Comparison of ENCODE assay signal across 13 cellular contexts in genomic region chr22:29718949-29719893, GRCh38. TPM values are rescaled to one million over a fixed set of nuclear protein-coding genes. Genes with fewer than 3 reads are reported as not detected.
A peak's percentile ranks its signal among the peaks of the same experiment; 100 is the strongest.
DNase-seq lines count a peak whose midpoint lies in the region; ATAC-seq and TF ChIP-seq lines count a peak whose summit lies in the region.
"Had no signal": no experiment of that assay in that cellular context is flagged by ENCODE, and none has a peak within 500 bp of the region (broad histone marks: within the 10 kb centered on the region; RNA-seq: fewer than 3 reads in every experiment).

No MANE protein-coding gene starts in this region.

- H3K27ac Mint-ChIP-seq in activated naive CD4-positive, alpha-beta T cell treated with anti-CD3 and anti-CD28 coated beads, Interleukin-2, amount 50 U/mL, for 24 hours: no peak overlapping the region
- H3K27ac Mint-ChIP-seq in WTC11: no peak overlapping the region
- no peak overlapping the region for H3K27ac Mint-ChIP-seq in memory B cell
- H3K27ac Mint-ChIP-seq in type B pancreatic cell: no peak overlapping the region
- H3K27ac Mint-ChIP-seq: activated CD8-positive, alpha-beta memory T cell treated with anti-CD3 and anti-CD28 coated beads, Interleukin-2, amount 10 ng/mL, durations not matched to agents 7 days and 5 days had no signal

- DNase-seq in activated naive CD4-positive, alpha-beta T cell treated with Interleukin-2 at 50 U/mL for 16 hours: no peak
- DNase-seq in WTC11 (ENCODE audit: low spot score): no peak
- DNase-seq in memory B cell (ENCODE audit: low spot score in 2 of 2): no peak
- DNase-seq in type B pancreatic cell (ENCODE audit: extremely low spot score, unreplicated experiment): no peak
- no peak for DNase-seq in NOMO-1 treated with dmso at 0.1 percent for 144 hours (lab: John Stamatoyannopoulos, UW; ENCODE audit: unreplicated experiment)
- no peak for DNase-seq in hippocampal formation (lab: John Stamatoyannopoulos, UW)
- DNase-seq in SK-N-DZ (ENCODE audit: low spot score): no peak
- DNase-seq: activated CD8-positive, alpha-beta memory T cell treated with anti-CD3 and anti-CD28 coated beads, Interleukin-2, amount 10 ng/mL, durations not matched to agents 7 days and 5 days; activated gamma-delta T cell treated with Interleukin-2 at 50 U/mL for 16 hours; effector CD8-positive, alpha-beta T cell; left ventricle myocardium inferior; NCI-H187 treated with DMSO at 0.1 percent for 48 hours had no signal

- H3K4me3 Mint-ChIP-seq in activated naive CD4-positive, alpha-beta T cell treated with anti-CD3 and anti-CD28 coated beads, Interleukin-2, amount 50 U/mL, for 24 hours: peak overlapping the region; percentile 19
- H3K4me3 Mint-ChIP-seq in WTC11: peak overlapping the region; percentile 52
- H3K4me3 Mint-ChIP-seq in memory B cell: peak overlapping the region; percentile 76
- H3K4me3 Mint-ChIP-seq in type B pancreatic cell: peak overlapping the region; percentile 73
- H3K4me3 Mint-ChIP-seq: activated CD8-positive, alpha-beta memory T cell treated with anti-CD3 and anti-CD28 coated beads, Interleukin-2, amount 10 ng/mL, durations not matched to agents 7 days and 5 days had no signal

- peaks cover 30% of the 10 kb centered on the region for H3K27me3 Mint-ChIP-seq in activated naive CD4-positive, alpha-beta T cell treated with anti-CD3 and anti-CD28 coated beads, Interleukin-2, amount 50 U/mL, for 24 hours
- peaks cover 60% of the 10 kb centered on the region for H3K27me3 Mint-ChIP-seq in WTC11 (ENCODE audit: low read depth)
- peaks cover 31% of the 10 kb centered on the region for H3K27me3 Mint-ChIP-seq in memory B cell
- H3K27me3 Mint-ChIP-seq in type B pancreatic cell: peaks cover 73% of the 10 kb centered on the region

- peaks cover 2% of the 10 kb centered on the region for H3K36me3 Mint-ChIP-seq in activated naive CD4-positive, alpha-beta T cell treated with anti-CD3 and anti-CD28 coated beads, Interleukin-2, amount 50 U/mL, for 24 hours
- no peaks in the 10 kb centered on the region for H3K36me3 Mint-ChIP-seq in WTC11
- no peaks in the 10 kb centered on the region for H3K36me3 Mint-ChIP-seq in memory B cell
- no peaks in the 10 kb centered on the region for H3K36me3 Mint-ChIP-seq in type B pancreatic cell
- H3K36me3 Mint-ChIP-seq: activated CD8-positive, alpha-beta memory T cell treated with anti-CD3 and anti-CD28 coated beads, Interleukin-2, amount 10 ng/mL, durations not matched to agents 7 days and 5 days had no signal

- no peaks in the 10 kb centered on the region for H3K4me1 Mint-ChIP-seq in activated naive CD4-positive, alpha-beta T cell treated with anti-CD3 and anti-CD28 coated beads, Interleukin-2, amount 50 U/mL, for 24 hours
- peaks cover 3% of the 10 kb centered on the region; the same call in 1 of the 2 replicates for H3K4me1 Mint-ChIP-seq in WTC11
- H3K4me1 Mint-ChIP-seq in memory B cell: peaks cover 4% of the 10 kb centered on the region
- H3K4me1 Mint-ChIP-seq in type B pancreatic cell (ENCODE audit: unreplicated experiment): peaks cover 7% of the 10 kb centered on the region
- H3K4me1 Mint-ChIP-seq: activated CD8-positive, alpha-beta memory T cell treated with anti-CD3 and anti-CD28 coated beads, Interleukin-2, amount 10 ng/mL, durations not matched to agents 7 days and 5 days had no signal

- no peaks in the 10 kb centered on the region for H3K9me3 Mint-ChIP-seq in activated naive CD4-positive, alpha-beta T cell treated with anti-CD3 and anti-CD28 coated beads, Interleukin-2, amount 50 U/mL, for 24 hours
- H3K9me3 Mint-ChIP-seq in WTC11 (no peaks in the 10 kb centered on the region), memory B cell (no peaks in the 10 kb centered on the region), type B pancreatic cell (no peaks in the 10 kb centered on the region)

- TF ChIP-seq CTCF in WTC11 (IDR thresholded peaks at IDR 0.05) (no peak), type B pancreatic cell (conservative IDR thresholded peaks at IDR 0.05) (no peak)

- ATAC-seq in WTC11: no peak
- ATAC-seq in memory B cell (ENCODE audit: low read depth): no peak

- POLR2A ChIA-PET in WTC11 (lab: Charles Lee): no interaction called here

- CTCF ChIA-PET in WTC11 (lab: Charles Lee): interaction anchor here (0.5 to 6.7 kb wide), 4 partner anchors 17 to 134 kb away, joined by 4 to 57 read pairs (median 10); no protein-coding TSS in a partner anchor

TF ChIP-seq in WTC11, 78 proteins besides CTCF, POLR2A, EP300 and RAD21:
- TF ChIP-seq ZNF121 (CRISPR knock-in tag; IDR thresholded peaks at IDR 0.05) (0 out of 2 replicates have a peak, but pooled peaks have one; percentile 21), ZNF138 (CRISPR knock-in tag; conservative IDR thresholded peaks at IDR 0.05) (no peak)

RNA-seq across cellular contexts. Expression of gene CABP7, which starts 0.6 kb away (rescaled TPM):
- total RNA-seq in WTC11 (2021): 0.11 to 0.17 TPM in 2 of 3 replicates, not detected in the other
- 1.1 and 1.7 TPM in 2 replicates for total RNA-seq in type B pancreatic cell (ENCODE audit: low replicate concordance)
- polyA plus RNA-seq in SK-N-DZ (2014; cell fraction: cytosol; rRNA removed): 0.07 and 0.29 TPM in 2 replicates
- polyA plus RNA-seq in SK-N-DZ (2014; cell fraction: nucleus; rRNA removed): 0.03 and 0.05 TPM in 2 replicates
- total RNA-seq: activated CD8-positive, alpha-beta memory T cell treated with anti-CD3 and anti-CD28 coated beads, Interleukin-2, amount 10 ng/mL, durations not matched to agents 7 days and 5 days; left ventricle myocardium inferior had no signal

RNA-seq across cellular contexts. Expression of gene ZMAT5, which starts 47.6 kb away (rescaled TPM):
- total RNA-seq in WTC11 (2021): 13.4 to 17.3 TPM (median 17.2 TPM) in 3 replicates
- total RNA-seq in type B pancreatic cell (ENCODE audit: low replicate concordance): 19.0 and 19.2 TPM in 2 replicates
- polyA plus RNA-seq in SK-N-DZ (2014; cell fraction: cytosol; rRNA removed): 49.1 and 51.6 TPM in 2 replicates
- polyA plus RNA-seq in SK-N-DZ (2014; cell fraction: nucleus; rRNA removed): 28.3 and 37.1 TPM in 2 replicates

RNA-seq across cellular contexts. Expression of gene UQCR10, which starts 47.9 kb away (rescaled TPM):
- total RNA-seq in WTC11 (2021): 119 to 140 TPM (median 131 TPM) in 3 replicates
- total RNA-seq in type B pancreatic cell (ENCODE audit: low replicate concordance): 137 and 155 TPM in 2 replicates
- polyA plus RNA-seq in SK-N-DZ (2014; cell fraction: cytosol; rRNA removed): 98.6 and 126 TPM in 2 replicates
- polyA plus RNA-seq in SK-N-DZ (2014; cell fraction: nucleus; rRNA removed): 87.0 and 107 TPM in 2 replicates

Comparison
In these comparisons a context has a peak if more than half of its experiments do, and no peak if none do; other contexts are left out.
1. H3K4me3 Mint-ChIP-seq: peak in every context shown above with its lines; median percentile 76 in memory B cell; 73 in type B pancreatic cell; 52 in WTC11; 19 in activated naive CD4-positive, alpha-beta T cell treated with anti-CD3 and anti-CD28 coated beads, Interleukin-2, amount 50 U/mL, for 24 hours.